Comparison of ENCODE assay signal across 22 cellular contexts in genomic region chr16:54076006-54076504, GRCh38.
"Had no signal": no experiment of that assay in that cellular context is flagged by ENCODE, and none has a peak within 500 bp of the region (broad histone marks: within the 10 kb centered on the region; RNA-seq: fewer than 3 reads in every experiment).

No MANE protein-coding gene starts in this region.

- H3K4me3 Mint-ChIP-seq: activated CD8-positive, alpha-beta T cell treated with anti-CD3 and anti-CD28 coated beads for 36 hours; activated naive CD8-positive, alpha-beta T cell treated with anti-CD3 and anti-CD28 coated beads, Interleukin-2, amount 10 ng/mL, durations not matched to agents 7 days and 5 days; activated T-cell treated with anti-CD3 and anti-CD28 coated beads, Interleukin-2, amount 50 U/mL, for 72 hours; T-helper 17 cell had no signal

- H3K27ac ChIP-seq: adrenal gland had no signal

- H3K9me3 ChIP-seq: adrenal gland had no signal

- H3K4me3 ChIP-seq: adrenal gland had no signal

- DNase-seq: activated CD4-positive, alpha-beta T cell treated with anti-CD3 and anti-CD28 coated beads for 4 hours; activated CD8-positive, alpha-beta memory T cell treated with anti-CD3 and anti-CD28 coated beads, Interleukin-2, amount 50 U/mL, for 4 hours; activated CD8-positive, alpha-beta T cell treated with anti-CD3 and anti-CD28 coated beads for 36 hours; activated naive CD4-positive, alpha-beta T cell treated with anti-CD3 and anti-CD28 coated beads, Interleukin-2, amount 50 U/mL, for 16 hours; activated naive CD8-positive, alpha-beta T cell treated with anti-CD3 and anti-CD28 coated beads, Interleukin-2, amount 10 ng/mL, durations not matched to agents 7 days and 5 days; activated T-cell treated with anti-CD3 and anti-CD28 coated beads, Interleukin-2, amount 50 U/mL, for 72 hours; adrenal gland; anterior cingulate cortex; central memory CD4-positive, alpha-beta T cell; Kasumi-1; KBM-7; MV-4-11; NCI-H1092 treated with DMSO at 0.1 percent for 48 hours; NCI-H1417 treated with DMSO at 0.1 percent for 48 hours; NCI-H1694; NCI-H2029 treated with DMSO at 0.1 percent for 48 hours; NCI-H345; NCI-H510A; NCI-H526 treated with DMSO at 0.1 percent for 48 hours; SIG-M5; T-helper 17 cell; T-helper 9 cell had no signal

- H3K27me3 Mint-ChIP-seq: activated CD8-positive, alpha-beta T cell treated with anti-CD3 and anti-CD28 coated beads for 36 hours; activated naive CD8-positive, alpha-beta T cell treated with anti-CD3 and anti-CD28 coated beads, Interleukin-2, amount 10 ng/mL, durations not matched to agents 7 days and 5 days; T-helper 17 cell had no signal

- H3K9me3 Mint-ChIP-seq: activated CD8-positive, alpha-beta T cell treated with anti-CD3 and anti-CD28 coated beads for 36 hours; activated naive CD8-positive, alpha-beta T cell treated with anti-CD3 and anti-CD28 coated beads, Interleukin-2, amount 10 ng/mL, durations not matched to agents 7 days and 5 days; activated T-cell treated with anti-CD3 and anti-CD28 coated beads, Interleukin-2, amount 50 U/mL, for 72 hours had no signal

- H3K27ac Mint-ChIP-seq: activated CD8-positive, alpha-beta T cell treated with anti-CD3 and anti-CD28 coated beads for 36 hours; activated naive CD8-positive, alpha-beta T cell treated with anti-CD3 and anti-CD28 coated beads, Interleukin-2, amount 10 ng/mL, durations not matched to agents 7 days and 5 days; activated T-cell treated with anti-CD3 and anti-CD28 coated beads, Interleukin-2, amount 50 U/mL, for 72 hours; T-helper 17 cell had no signal

- H3K4me1 ChIP-seq: adrenal gland had no signal

- H3K27me3 ChIP-seq: adrenal gland had no signal

- H3K4me1 Mint-ChIP-seq: activated naive CD8-positive, alpha-beta T cell treated with anti-CD3 and anti-CD28 coated beads, Interleukin-2, amount 10 ng/mL, durations not matched to agents 7 days and 5 days had no signal

- ATAC-seq: activated CD8-positive, alpha-beta T cell treated with anti-CD3 and anti-CD28 coated beads for 36 hours; activated T-cell treated with anti-CD3 and anti-CD28 coated beads, Interleukin-2, amount 50 U/mL, for 72 hours; T-helper 17 cell had no signal

- H3K36me3 ChIP-seq: adrenal gland had no signal

- H3K36me3 Mint-ChIP-seq: activated naive CD8-positive, alpha-beta T cell treated with anti-CD3 and anti-CD28 coated beads, Interleukin-2, amount 10 ng/mL, durations not matched to agents 7 days and 5 days had no signal
